In the genomic region with DNA sequence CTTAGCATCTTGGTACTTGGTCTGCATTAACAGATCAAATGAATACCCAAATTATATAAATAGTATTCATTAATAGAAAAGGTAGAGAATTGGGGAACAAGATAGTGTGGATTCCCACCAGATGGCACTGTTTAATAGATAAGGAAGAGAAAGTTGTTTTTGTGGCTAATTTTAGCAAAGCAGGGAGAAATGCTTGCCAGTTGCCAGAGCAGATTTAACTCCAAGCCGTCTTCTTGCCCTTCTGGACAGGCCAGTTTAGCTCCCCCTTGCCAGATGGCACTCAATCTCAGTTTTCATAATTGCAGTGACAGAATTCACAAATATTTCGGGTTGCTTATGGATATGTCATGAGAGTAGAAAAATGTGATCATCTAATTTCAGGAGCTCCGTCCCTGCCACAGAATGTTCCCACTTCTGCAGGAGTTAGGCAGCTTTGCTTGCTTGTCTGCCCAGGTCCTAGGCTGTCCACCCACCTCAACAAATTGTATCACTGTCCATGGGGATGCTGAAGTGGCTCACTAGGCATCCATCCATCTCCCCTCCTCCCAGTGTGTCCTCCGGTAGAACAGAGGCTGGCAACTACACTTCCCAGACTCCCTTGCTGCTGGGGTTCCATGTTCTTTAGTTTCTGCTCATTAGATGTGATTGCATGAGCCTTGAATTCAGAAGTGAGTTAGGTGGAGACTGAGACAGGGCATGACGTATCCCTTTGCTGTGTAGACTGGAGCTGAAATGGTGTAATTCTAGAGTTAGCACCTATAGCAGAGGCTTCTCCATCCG, we compare ENCODE assay signal across 8 cellular contexts. TPM values are rescaled to one million over a fixed set of nuclear protein-coding genes. Genes with fewer than 3 reads are reported as not detected.
DNase-seq lines count a peak whose midpoint lies in the region; ATAC-seq and TF ChIP-seq lines count a peak whose summit lies in the region.

No MANE protein-coding gene starts in this region.

- no peak overlapping the region for H3K27ac Mint-ChIP-seq in immature natural killer cell
- no peak overlapping the region for H3K27ac Mint-ChIP-seq in T-cell

- intact Hi-C loops in ascending aorta (cut with DNase I) (loop anchor here (2.0 kb wide), 1 partner anchor 246 kb away; no protein-coding TSS in a partner anchor), testis (cut with DNase I; ENCODE audit: low total_unique reads) (no loop called here)

- no peak overlapping the region for H2AFZ ChIP-seq in DND-41 (ENCODE audit: low read depth, low read length)

- no peak; the same call in 2 of the 3 replicates for ATAC-seq in DND-41 (ENCODE audit: insufficient read depth, low read depth)
- ATAC-seq in T-cell (replicated peaks in 1 of 4) = no peak
- no peak for ATAC-seq in GM21576 (IDR thresholded peaks at IDR 0.05; ENCODE audit: unreplicated experiment)

- no peaks in the 10 kb centered on the region for H3K9me3 Mint-ChIP-seq in immature natural killer cell
- no peaks in the 10 kb centered on the region for H3K9me3 Mint-ChIP-seq in T-cell

- no peak overlapping the region for H3K9ac ChIP-seq in DND-41 (ENCODE audit: low read depth, low read length)

- POLR2A ChIA-PET in T-cell (lab: Charles Lee) = no interaction called here

- H3K36me3 ChIP-seq in DND-41 (ENCODE audit: insufficient read depth, low read length) (no peaks in the 10 kb centered on the region), ascending aorta (no peaks in the 10 kb centered on the region), testis (ENCODE audit: low read depth, missing control alignments) (no peaks in the 10 kb centered on the region)

- H3K4me1 Mint-ChIP-seq in immature natural killer cell (no peaks in the 10 kb centered on the region), T-cell (no peaks in the 10 kb centered on the region)

- H3K27me3 ChIP-seq in DND-41 (ENCODE audit: insufficient read depth, low read length, poor library complexity) = peaks cover 8% of the 10 kb centered on the region
- no peaks in the 10 kb centered on the region for H3K27me3 ChIP-seq in ascending aorta
- H3K27me3 ChIP-seq in testis = no peaks in the 10 kb centered on the region

- no peak for TF ChIP-seq POLR2A in testis (IDR thresholded peaks at IDR 0.05)

- H3K4me1 ChIP-seq in DND-41 (ENCODE audit: insufficient read depth, low read length) (no peaks in the 10 kb centered on the region), ascending aorta (peaks cover 0 to 14% of the 10 kb centered on the region in 2 donors), testis (peaks cover 6% of the 10 kb centered on the region)

- H3K9me3 ChIP-seq in DND-41 (ENCODE audit: insufficient read depth, low read length, severe bottlenecking) = peaks cover 10% of the 10 kb centered on the region
- H3K9me3 ChIP-seq in ascending aorta = no peaks in the 10 kb centered on the region
- no peaks in the 10 kb centered on the region for H3K9me3 ChIP-seq in testis

- no peaks in the 10 kb centered on the region for H3K79me2 ChIP-seq in DND-41 (ENCODE audit: insufficient read depth, low read length)

- no peaks in the 10 kb centered on the region for H4K20me1 ChIP-seq in DND-41 (ENCODE audit: insufficient read depth, low read length)

- H3K27me3 Mint-ChIP-seq in immature natural killer cell (ENCODE audit: low read depth in 3 of 3) (peaks cover 2 to 8% (median 3%) of the 10 kb centered on the region in 3 donors), T-cell (peaks cover 3 to 9% of the 10 kb centered on the region in 2 donors)

- no peak overlapping the region for H3K4me2 ChIP-seq in DND-41 (ENCODE audit: insufficient read depth, low read length)

- H3K4me3 Mint-ChIP-seq in immature natural killer cell (no peak overlapping the region), T-cell (no peak overlapping the region)

- no peak for DNase-seq in DND-41
- DNase-seq in NAMALWA (ENCODE audit: low spot score) = peak; percentile 46
- no peak for DNase-seq in ascending aorta (ENCODE audit: low spot score in 2 of 2)
- peak in 2 of 3 donors; percentile 12 to 19 for DNase-seq in immature natural killer cell
- peak; percentile 35 for DNase-seq in testis
- DNase-seq in T-cell = no peak
- no peak for DNase-seq in effector CD8-positive, alpha-beta T cell (lab: John Stamatoyannopoulos, UW)

- TF ChIP-seq CTCF in DND-41 (IDR thresholded peaks at IDR 0.05; ENCODE audit: borderline replicate concordance, extremely low read depth, low read length, poor library complexity, severe bottlenecking) (peak; percentile 60), ascending aorta (IDR thresholded peaks at IDR 0.05) (peak in 2 of 3 experiments; percentile 40 to 54), testis (IDR thresholded peaks at IDR 0.05) (peak in 2 of 3 experiments; percentile 34 to 53)

- WGBS in testis, 2 donors = 36 to 63% methylated on average over 6 of the region's 6 CpGs

- H3K36me3 Mint-ChIP-seq in immature natural killer cell = no peaks in the 10 kb centered on the region
- H3K36me3 Mint-ChIP-seq in T-cell = no peaks in the 10 kb centered on the region

- H3K4me3 ChIP-seq in DND-41 (ENCODE audit: low read depth in 1 of 2, low read length in 2 of 2) (no peak overlapping the region), ascending aorta (peak overlapping the region; percentile 35 to 49), testis (no peak overlapping the region)

- H3K27ac ChIP-seq in DND-41 (ENCODE audit: low read length) (no peak overlapping the region), ascending aorta (peak overlapping the region; percentile 33 to 57), testis (peak overlapping the region in 1 of 2 donors; percentile 15)

- CTCF ChIA-PET in T-cell (lab: Charles Lee) = interaction anchor here (0.6 to 0.7 kb wide), 2 partner anchors 12 to 17 kb away, joined by 3 read pairs; no protein-coding TSS in a partner anchor

RNA-seq across cellular contexts. Expression of gene HEXB, which starts 11.8 kb away (rescaled TPM):
- total RNA-seq in ascending aorta (124 TPM), testis (10 to 100 TPM; 44.6 to 82.5 TPM), T-cell (10 to 100 TPM; 32.5 to 52.0 (median 44.0) TPM)
- polyA plus RNA-seq in immature natural killer cell (100 to 1,000 TPM; 122 to 199 (median 128) TPM), testis (ENCODE audit: insufficient read depth, low read depth, low replicate concordance) (59.5 TPM)

RNA-seq across cellular contexts. Expression of gene ENC1, which starts 32.7 kb away (rescaled TPM):
- total RNA-seq in ascending aorta (12.9 TPM), testis (100 to 1,000 TPM in 1 of 2 donors, 10 to 100 TPM in 1; 89.7 to 153 TPM), T-cell (10 to 100 TPM in 2 of 5 donors, 1 to 10 TPM in 2, under 1 TPM in 1; 0.70 to 21.0 (median 2.7) TPM)
- polyA plus RNA-seq in immature natural killer cell (10 to 100 TPM in 2 of 3 donors, 1 to 10 TPM in 1; 5.4 to 17.2 (median 12.7) TPM), testis (ENCODE audit: insufficient read depth, low read depth, low replicate concordance) (28.3 TPM)

Comparison
In these comparisons a context has a peak if more than half of its experiments do, and no peak if none do; other contexts are left out.
1. DNase-seq: peak in NAMALWA (single experiment), immature natural killer cell (2 of 3) and testis (single experiment); none in DND-41 (single experiment), ascending aorta (0 of 2), T-cell (0 of 34) and effector CD8-positive, alpha-beta T cell (single experiment).
2. H3K4me3 ChIP-seq: peak in ascending aorta (2 of 2); none in DND-41 (0 of 2) and testis (0 of 2).
3. Peak in every context shown above with its lines, with median percentiles within 50 percentile points of each other: CTCF ChIP-seq.